Comparison of ENCODE assay signal across 10 cellular contexts in the genomic region with DNA sequence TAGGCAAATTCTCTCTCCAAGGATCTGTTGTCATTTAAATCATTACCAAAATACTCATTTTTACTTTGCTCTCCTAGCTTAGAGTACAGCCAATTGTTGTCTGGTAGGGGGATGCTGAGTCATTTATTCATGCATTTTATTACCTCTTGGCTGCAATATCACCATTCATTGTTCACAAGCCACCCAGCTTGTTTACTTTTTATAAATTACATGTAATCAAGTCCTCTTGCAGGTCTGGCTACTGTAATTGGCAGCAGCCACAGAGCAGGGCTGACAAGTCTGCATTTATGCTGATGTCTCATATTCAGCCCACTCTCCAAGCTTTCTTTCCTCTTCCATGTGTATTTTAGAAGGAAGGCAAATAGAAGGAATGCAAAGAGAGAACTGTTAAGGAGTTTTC. TPM values are rescaled to one million over a fixed set of nuclear protein-coding genes. Genes with fewer than 3 reads are reported as not detected.
DNase-seq lines count a peak whose midpoint lies in the region; ATAC-seq, FAIRE-seq and TF ChIP-seq lines count a peak whose summit lies in the region.
"Had no signal": no experiment of that assay in that cellular context is flagged by ENCODE, and none has a peak within 500 bp of the region (broad histone marks: within the 10 kb centered on the region; RNA-seq: fewer than 3 reads in every experiment).

No MANE protein-coding gene starts in this region.

- no peak overlapping the region for H2AK5ac ChIP-seq in mesenchymal stem cell (ENCODE audit: low read length, severe bottlenecking)

- H2BK120ac ChIP-seq in mesenchymal stem cell (ENCODE audit: low read depth, low read length): no peak overlapping the region

- in situ Hi-C loops in HAP-1 (cut with MboI; ENCODE audit: low sequenced_read_pairs): no loop called here

- H3K4ac ChIP-seq in mesenchymal stem cell (ENCODE audit: low read depth in 1 of 2, low read length in 2 of 2): no peak overlapping the region

- DNase-seq in HAP-1 (ENCODE audit: low spot score in 2 of 2) (peak; percentile 30 to 53), NCI-H748 (lab: John Stamatoyannopoulos, UW; ENCODE audit: unreplicated experiment) (peak; percentile 93), renal cortical epithelial cell (ENCODE audit: low read depth) (peak; percentile 85), GM12892 (ENCODE audit: insufficient read length) (no peak), mesenchymal stem cell (no peak)
- DNase-seq in activated CD4-positive, alpha-beta T cell treated with anti-CD3 and anti-CD28 coated beads, Interleukin-2, amount 10 ng/mL, durations not matched to agents 7 days and 5 days: no peak
- DNase-seq: activated CD4-positive, alpha-beta T cell treated with anti-CD3 and anti-CD28 coated beads for 1 hour; DND-41 had no signal

- H3K4me3 ChIP-seq in HAP-1 (no peak overlapping the region), mesenchymal stem cell (ENCODE audit: insufficient read depth in 1 of 2, low read depth in 1 of 2, low read length in 2 of 2) (no peak overlapping the region)

- no peak overlapping the region for H4K91ac ChIP-seq in mesenchymal stem cell (ENCODE audit: low read length)

- no peak overlapping the region for H3K4me3 Mint-ChIP-seq in activated CD4-positive, alpha-beta T cell treated with anti-CD3 and anti-CD28 coated beads, Interleukin-2, amount 10 ng/mL, durations not matched to agents 7 days and 5 days

- no peak overlapping the region for H2BK5ac ChIP-seq in mesenchymal stem cell (ENCODE audit: low read depth, low read length, poor library complexity, severe bottlenecking)

- H3K36me3 ChIP-seq in HAP-1 (replicated peaks) (no peaks in the 10 kb centered on the region), mesenchymal stem cell (ENCODE audit: control insufficient read depth in 1 of 2, insufficient read depth in 2 of 2, low read depth in 1 of 2, low read length in 2 of 2) (no peaks in the 10 kb centered on the region)

- H3K9me3 Mint-ChIP-seq in activated CD4-positive, alpha-beta T cell treated with anti-CD3 and anti-CD28 coated beads, Interleukin-2, amount 10 ng/mL, durations not matched to agents 7 days and 5 days: no peaks in the 10 kb centered on the region

- H3K4me1 ChIP-seq in HAP-1 (peaks cover 28% of the 10 kb centered on the region), mesenchymal stem cell (ENCODE audit: control insufficient read depth, insufficient read depth, low read depth, low read length) (peaks cover 4% of the 10 kb centered on the region)

- no peak for ATAC-seq in HG03025 (IDR thresholded peaks at IDR 0.05; ENCODE audit: low FRiP score, unreplicated experiment)

- H3K23ac ChIP-seq in mesenchymal stem cell (ENCODE audit: low read length in 2 of 2): no peak overlapping the region

- no peak overlapping the region for H3K27ac ChIP-seq in mesenchymal stem cell (ENCODE audit: low read length, poor library complexity, severe bottlenecking)

- H3K27me3 ChIP-seq in HAP-1 (ENCODE audit: low read depth): no peaks in the 10 kb centered on the region
- H3K27me3 ChIP-seq in mesenchymal stem cell (ENCODE audit: control insufficient read depth in 1 of 2, insufficient read depth in 1 of 2, low read length in 2 of 2): no peaks in the 10 kb centered on the region

- no peak overlapping the region for H4K8ac ChIP-seq in mesenchymal stem cell (ENCODE audit: low read length)

- CTCF ChIA-PET in activated CD4-positive, alpha-beta T cell treated with anti-CD3 and anti-CD28 coated beads, Interleukin-2, amount 10 ng/mL, durations not matched to agents 7 days and 5 days (lab: Charles Lee): no interaction called here

- TF ChIP-seq POLR2A in GM12892 (IDR thresholded peaks at IDR 0.05; ENCODE audit: low read depth, low read length): no peak

- H3K27ac Mint-ChIP-seq in activated CD4-positive, alpha-beta T cell treated with anti-CD3 and anti-CD28 coated beads, Interleukin-2, amount 10 ng/mL, durations not matched to agents 7 days and 5 days: no peak overlapping the region

- H3K4me2 ChIP-seq in mesenchymal stem cell (ENCODE audit: low read length, poor library complexity, severe bottlenecking): no peak overlapping the region

- no peak overlapping the region for H2BK15ac ChIP-seq in mesenchymal stem cell (ENCODE audit: low read depth, poor library complexity, severe bottlenecking)

- peaks cover 10% of the 10 kb centered on the region for H3K27me3 Mint-ChIP-seq in activated CD4-positive, alpha-beta T cell treated with anti-CD3 and anti-CD28 coated beads, Interleukin-2, amount 10 ng/mL, durations not matched to agents 7 days and 5 days

- no peaks in the 10 kb centered on the region for H3K9me3 ChIP-seq in HAP-1
- H3K9me3 ChIP-seq in mesenchymal stem cell (ENCODE audit: control insufficient read depth, low read length): no peaks in the 10 kb centered on the region

- POLR2A ChIA-PET in activated CD4-positive, alpha-beta T cell treated with anti-CD3 and anti-CD28 coated beads, Interleukin-2, amount 10 ng/mL, durations not matched to agents 7 days and 5 days (lab: Charles Lee): no interaction called here

- H3K36me3 Mint-ChIP-seq in activated CD4-positive, alpha-beta T cell treated with anti-CD3 and anti-CD28 coated beads, Interleukin-2, amount 10 ng/mL, durations not matched to agents 7 days and 5 days (ENCODE audit: low read depth): no peaks in the 10 kb centered on the region

- no peaks in the 10 kb centered on the region for H3K4me1 Mint-ChIP-seq in activated CD4-positive, alpha-beta T cell treated with anti-CD3 and anti-CD28 coated beads, Interleukin-2, amount 10 ng/mL, durations not matched to agents 7 days and 5 days

- H3K18ac ChIP-seq in mesenchymal stem cell (ENCODE audit: low read depth in 1 of 2, low read length in 2 of 2): no peak overlapping the region

- H3K14ac ChIP-seq in mesenchymal stem cell (ENCODE audit: low read length in 2 of 2): peak overlapping the region in 1 of 2 experiments; percentile 36

- FAIRE-seq in endometrium (lab: Jason Lieb, UNC) (peak; percentile 92), GM12892 (lab: Jason Lieb, UNC) (no peak)

- H3K79me1 ChIP-seq in mesenchymal stem cell (replicated peaks; ENCODE audit: low read length, poor library complexity, severe bottlenecking): peaks cover 15% of the 10 kb centered on the region

- no peak overlapping the region for H3K9ac ChIP-seq in mesenchymal stem cell (ENCODE audit: low read length)

- no peak overlapping the region for H2AFZ ChIP-seq in mesenchymal stem cell (ENCODE audit: low read depth, low read length)

- H2BK12ac ChIP-seq in mesenchymal stem cell (ENCODE audit: low read length in 2 of 2): no peak overlapping the region

RNA-seq across cellular contexts. Expression of a gene that starts 15.4 kb away (rescaled TPM):
- 12.0 and 13.2 TPM in 2 replicates for total RNA-seq in renal cortical epithelial cell
- 1.8 TPM for polyA plus RNA-seq in GM12892 (2012; ENCODE audit: missing spikeins)
- 13.3 TPM for polyA plus RNA-seq in mesenchymal stem cell (2013, experiment 1 of 2)
- polyA plus RNA-seq in mesenchymal stem cell (2013, experiment 2 of 2): 13.7 TPM
- under 1 TPM; 0.60 to 0.75 TPM for total RNA-seq in activated CD4-positive, alpha-beta T cell treated with anti-CD3 and anti-CD28 coated beads, Interleukin-2, amount 10 ng/mL, durations not matched to agents 7 days and 5 days

Comparison
In these comparisons a context has a peak if more than half of its experiments do, and no peak if none do; other contexts are left out.
1. DNase-seq: peak in HAP-1 (2 of 2), NCI-H748 (single experiment) and renal cortical epithelial cell (single experiment); none in GM12892 (single experiment), mesenchymal stem cell (single experiment) and activated CD4-positive, alpha-beta T cell treated with anti-CD3 and anti-CD28 coated beads, Interleukin-2, amount 10 ng/mL, durations not matched to agents 7 days and 5 days (single experiment).